In the genomic region with DNA sequence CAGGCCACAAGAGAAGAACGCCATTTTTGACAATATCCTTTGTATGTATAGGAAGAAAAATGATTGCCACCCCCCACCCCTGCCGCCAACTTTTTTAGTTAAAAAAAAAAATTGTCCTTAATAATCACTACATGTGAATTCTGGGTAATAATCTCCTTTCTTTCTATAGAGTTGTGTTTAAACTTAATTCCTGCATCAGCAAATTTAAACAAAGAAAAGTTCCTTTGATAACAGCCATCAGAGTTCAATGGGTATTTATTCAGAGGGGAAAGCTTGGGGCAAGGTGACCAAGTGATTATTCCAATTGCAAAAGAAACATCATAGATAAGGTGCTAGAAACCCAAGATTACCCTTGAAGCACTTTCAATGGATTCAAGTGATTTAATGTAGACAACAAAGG, we compare ENCODE assay signal across 28 cellular contexts.
"Had no signal": no experiment of that assay in that cellular context is flagged by ENCODE, and none has a peak within 500 bp of the region (broad histone marks: within the 10 kb centered on the region; RNA-seq: fewer than 3 reads in every experiment).

No MANE protein-coding gene starts in this region.

- H3K9me3 ChIP-seq: adrenal gland, Peyer's patch had no signal

- H3K9me3 Mint-ChIP-seq: activated CD4-positive, alpha-beta memory T cell treated with anti-CD3 and anti-CD28 coated beads, Interleukin-2, amount 10 ng/mL, durations not matched to agents 7 days and 5 days; activated naive CD8-positive, alpha-beta T cell treated with anti-CD3 and anti-CD28 coated beads, Interleukin-2, amount 10 ng/mL, durations not matched to agents 7 days and 5 days; activated T-helper 2 cell treated with anti-CD3 and anti-CD28 coated beads, Interferon-gamma antibody, Interleukin-2, Interleukin-4, amounts not matched to agents 10 μg/mL and 5 μg/mL and 100 μg/mL, durations not matched to agents 14 hours and 24 hours and 36 hours; T-helper 1 cell treated with Interleukin-12 subunit alpha and Interleukin-12 subunit beta and Interleukin-4 antibody, amounts not matched to agents 30 μg/mL and 1 μg/mL, for 36 hours had no signal

- DNase-seq: activated CD4-positive, alpha-beta memory T cell treated with anti-CD3 and anti-CD28 coated beads, Interleukin-2, amount 10 ng/mL, durations not matched to agents 7 days and 5 days; activated CD4-positive, alpha-beta T cell treated with anti-CD3 and anti-CD28 coated beads for 36 hours; activated CD4-positive, alpha-beta T cell treated with anti-CD3 and anti-CD28 coated beads, Interleukin-2, amount 50 U/mL, for 1 hour; activated CD4-positive, CD25-positive, alpha-beta regulatory T cell; activated gamma-delta T cell treated with Interleukin-2 at 50 U/mL for 16 hours; activated naive CD4-positive, alpha-beta T cell treated with anti-CD3 and anti-CD28 coated beads, Interleukin-2, amount 50 U/mL, for 16 hours; activated naive CD8-positive, alpha-beta T cell treated with anti-CD3 and anti-CD28 coated beads, Interleukin-2, amount 10 ng/mL, durations not matched to agents 7 days and 5 days; activated T-cell treated with anti-CD3 and anti-CD28 coated beads for 4 hours; activated T-cell treated with anti-CD3 and anti-CD28 coated beads, Interleukin-2, amount 50 U/mL, for 48 hours; adrenal gland; anterior cingulate cortex; Kasumi-1; KBM-7; NCI-H1092; NCI-H1417 treated with DMSO at 0.1 percent for 48 hours; NCI-H1694; NCI-H2029; NCI-H2107; NCI-H2171 treated with DMSO at 0.1 percent for 48 hours; NCI-H510A treated with DMSO at 0.1 percent for 48 hours; NCI-H69; NK-92 treated with Interleukin-12 subunit alpha and Interleukin-12 subunit beta, amount 100 ng/mL, for 24 hours; OCI-M1; Peyer's patch; SHP77 had no signal

- H3K4me3 Mint-ChIP-seq: activated CD4-positive, alpha-beta memory T cell treated with anti-CD3 and anti-CD28 coated beads, Interleukin-2, amount 10 ng/mL, durations not matched to agents 7 days and 5 days; activated CD4-positive, alpha-beta T cell treated with anti-CD3 and anti-CD28 coated beads for 36 hours; activated naive CD8-positive, alpha-beta T cell treated with anti-CD3 and anti-CD28 coated beads, Interleukin-2, amount 10 ng/mL, durations not matched to agents 7 days and 5 days; T-helper 1 cell treated with Interleukin-12 subunit alpha and Interleukin-12 subunit beta and Interleukin-4 antibody, amounts not matched to agents 30 μg/mL and 1 μg/mL, for 36 hours had no signal

- H3K27ac ChIP-seq: adrenal gland, Peyer's patch, RWPE1 had no signal

- H3K27me3 ChIP-seq: adrenal gland, Peyer's patch had no signal

- H3K27ac Mint-ChIP-seq: activated CD4-positive, alpha-beta memory T cell treated with anti-CD3 and anti-CD28 coated beads, Interleukin-2, amount 10 ng/mL, durations not matched to agents 7 days and 5 days; activated CD4-positive, alpha-beta T cell treated with anti-CD3 and anti-CD28 coated beads for 36 hours; activated naive CD8-positive, alpha-beta T cell treated with anti-CD3 and anti-CD28 coated beads, Interleukin-2, amount 10 ng/mL, durations not matched to agents 7 days and 5 days; activated T-helper 2 cell treated with anti-CD3 and anti-CD28 coated beads, Interferon-gamma antibody, Interleukin-2, Interleukin-4, amounts not matched to agents 10 μg/mL and 5 μg/mL and 100 μg/mL, durations not matched to agents 14 hours and 24 hours and 36 hours; T-helper 1 cell treated with Interleukin-12 subunit alpha and Interleukin-12 subunit beta and Interleukin-4 antibody, amounts not matched to agents 30 μg/mL and 1 μg/mL, for 36 hours had no signal

- H3K27me3 Mint-ChIP-seq: activated CD4-positive, alpha-beta memory T cell treated with anti-CD3 and anti-CD28 coated beads, Interleukin-2, amount 10 ng/mL, durations not matched to agents 7 days and 5 days; activated naive CD8-positive, alpha-beta T cell treated with anti-CD3 and anti-CD28 coated beads, Interleukin-2, amount 10 ng/mL, durations not matched to agents 7 days and 5 days had no signal

- H3K4me3 ChIP-seq: adrenal gland, Peyer's patch had no signal

- ATAC-seq: activated CD4-positive, alpha-beta T cell treated with anti-CD3 and anti-CD28 coated beads for 36 hours had no signal

- H3K4me1 Mint-ChIP-seq: activated naive CD8-positive, alpha-beta T cell treated with anti-CD3 and anti-CD28 coated beads, Interleukin-2, amount 10 ng/mL, durations not matched to agents 7 days and 5 days had no signal
